Comparison of ENCODE assay signal across 2 cellular contexts in genomic region chr19:7852851-7853759, GRCh38.
TF ChIP-seq lines count a peak whose summit lies in the region.

No MANE protein-coding gene starts in this region.

TF ChIP-seq in HEK293T, 16 proteins besides CTCF, POLR2A, EP300 and RAD21:
- no peak for TF ChIP-seq LEF1 (IDR thresholded peaks at IDR 0.05; ENCODE audit: borderline replicate concordance)
- TF ChIP-seq SUZ12 (IDR thresholded peaks at IDR 0.05) = no peak
- TF ChIP-seq L3MBTL2 (conservative IDR thresholded peaks at IDR 0.05) = no peak
- no peak for TF ChIP-seq SP1 (IDR thresholded peaks at IDR 0.05)
- no peak for TF ChIP-seq BHLHE40 (IDR thresholded peaks at IDR 0.05; ENCODE audit: borderline replicate concordance)
- TF ChIP-seq NFRKB (IDR thresholded peaks at IDR 0.05) = no peak
- TF ChIP-seq CTBP1 (IDR thresholded peaks at IDR 0.05; ENCODE audit: borderline replicate concordance) = no peak
- no peak for TF ChIP-seq HDGF (IDR thresholded peaks at IDR 0.05; ENCODE audit: borderline replicate concordance)
- no peak for TF ChIP-seq FOXM1 (IDR thresholded peaks at IDR 0.05; ENCODE audit: borderline replicate concordance)
- TF ChIP-seq TARDBP (IDR thresholded peaks at IDR 0.05) = no peak
- TF ChIP-seq ARNT (IDR thresholded peaks at IDR 0.05) = no peak
- TF ChIP-seq, protein P1, sequence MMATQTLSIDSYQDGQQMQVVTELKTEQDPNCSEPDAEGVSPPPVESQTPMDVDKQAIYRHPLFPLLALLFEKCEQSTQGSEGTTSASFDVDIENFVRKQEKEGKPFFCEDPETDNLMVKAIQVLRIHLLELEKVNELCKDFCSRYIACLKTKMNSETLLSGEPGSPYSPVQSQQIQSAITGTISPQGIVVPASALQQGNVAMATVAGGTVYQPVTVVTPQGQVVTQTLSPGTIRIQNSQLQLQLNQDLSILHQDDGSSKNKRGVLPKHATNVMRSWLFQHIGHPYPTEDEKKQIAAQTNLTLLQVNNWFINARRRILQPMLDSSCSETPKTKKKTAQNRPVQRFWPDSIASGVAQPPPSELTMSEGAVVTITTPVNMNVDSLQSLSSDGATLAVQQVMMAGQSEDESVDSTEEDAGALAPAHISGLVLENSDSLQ (IDR thresholded peaks at IDR 0.05) = no peak
- no peak for TF ChIP-seq FOXK2 (IDR thresholded peaks at IDR 0.05)
- TF ChIP-seq FOXA1 (IDR thresholded peaks at IDR 0.05) = no peak
- TF ChIP-seq ELF4 (IDR thresholded peaks at IDR 0.05) = no peak
- TF ChIP-seq ZNF384 (IDR thresholded peaks at IDR 0.05) = no peak
TF ChIP-seq in HEK293T: peak in this region for 0.

TF ChIP-seq in H1, 55 proteins besides CTCF, POLR2A, EP300 and RAD21 (continues in another document):
- TF ChIP-seq KDM5A (IDR thresholded peaks at IDR 0.05; ENCODE audit: low read length) (no peak), SP1 (IDR thresholded peaks at IDR 0.05; ENCODE audit: low read depth, low read length) (no peak), CEBPB (IDR thresholded peaks at IDR 0.05; ENCODE audit: low read depth, low read length) (no peak), EZH2 (IDR thresholded peaks at IDR 0.05; ENCODE audit: low read depth, low read length, severe bottlenecking) (no peak), POU5F1 (IDR thresholded peaks at IDR 0.05; ENCODE audit: low read depth, low read length) (no peak), BACH1 (IDR thresholded peaks at IDR 0.05; ENCODE audit: low read length) (no peak), PHF8 (conservative IDR thresholded peaks at IDR 0.05; ENCODE audit: low read depth, low read length) (no peak), ATF2 (IDR thresholded peaks at IDR 0.05; ENCODE audit: low read length) (no peak), RFX5 (IDR thresholded peaks at IDR 0.05; ENCODE audit: borderline replicate concordance, low read depth, low read length) (no peak), CBX5 (IDR thresholded peaks at IDR 0.05; ENCODE audit: low read depth, low read length) (no peak), EGR1 (IDR thresholded peaks at IDR 0.05; ENCODE audit: borderline replicate concordance, low read depth, low read length) (peak; percentile 84; the same call in 1 of the 2 replicates), POLR2AphosphoS5 (IDR thresholded peaks at IDR 0.05; ENCODE audit: low read depth, low read length) (no peak), RBBP5 (IDR thresholded peaks at IDR 0.05; ENCODE audit: borderline replicate concordance, low read depth, low read length) (no peak), TBP (IDR thresholded peaks at IDR 0.05; ENCODE audit: low read depth, low read length) (no peak; the same call in 1 of the 2 replicates), USF2 (IDR thresholded peaks at IDR 0.05; ENCODE audit: low read length) (no peak), SUZ12 (IDR thresholded peaks at IDR 0.05; ENCODE audit: low read length) (no peak), KDM4A (IDR thresholded peaks at IDR 0.05; ENCODE audit: low read depth, low read length, severe bottlenecking) (no peak), JUND (IDR thresholded peaks at IDR 0.05; ENCODE audit: low read length) (no peak), TEAD4 (IDR thresholded peaks at IDR 0.05; ENCODE audit: low read depth, low read length) (no peak), HDAC2 (IDR thresholded peaks at IDR 0.05; ENCODE audit: borderline replicate concordance in 1 of 2, low read depth in 2 of 2, low read length in 2 of 2) (0 out of 4 replicates have a peak, but pooled peaks of 1 of the 2 experiments have one; percentile 26), KDM1A (IDR thresholded peaks at IDR 0.05; ENCODE audit: borderline replicate concordance, low read length) (no peak), RNF2 (IDR thresholded peaks at IDR 0.05; ENCODE audit: borderline replicate concordance, low read depth, low read length, missing control alignments, poor library complexity, severe bottlenecking) (no peak), CREB1 (IDR thresholded peaks at IDR 0.05) (peak; percentile 52; the same call in 1 of the 2 replicates), SRF (IDR thresholded peaks at IDR 0.05; ENCODE audit: low read depth, low read length) (no peak), SAP30 (IDR thresholded peaks at IDR 0.05; ENCODE audit: insufficient read depth, insufficient replicate concordance, low read length) (no peak), RXRA (IDR thresholded peaks at IDR 0.05; ENCODE audit: insufficient read depth, low read depth, low read length) (no peak), TAF7 (optimal IDR thresholded peaks at IDR 0.05; ENCODE audit: borderline replicate concordance, low read depth, low read length) (no peak), FOSL1 (IDR thresholded peaks at IDR 0.05; ENCODE audit: insufficient read depth, low read depth, low read length) (no peak), SP2 (IDR thresholded peaks at IDR 0.05; ENCODE audit: low read length) (no peak), YY1 (IDR thresholded peaks at IDR 0.05; ENCODE audit: low read depth, low read length) (no peak), BCL11A (IDR thresholded peaks at IDR 0.05; ENCODE audit: low read depth in 2 of 2, low read length in 2 of 2) (no peak), SIX5 (IDR thresholded peaks at IDR 0.05; ENCODE audit: low read depth, low read length) (no peak), TAF1 (IDR thresholded peaks at IDR 0.05; ENCODE audit: low read depth, low read length) (no peak), GABPA (IDR thresholded peaks at IDR 0.05; ENCODE audit: borderline replicate concordance, insufficient read depth, low read length) (no peak), SIN3A (conservative IDR thresholded peaks at IDR 0.05 in 1 of 2, IDR thresholded peaks at IDR 0.05 in 1 of 2; ENCODE audit: low read depth in 1 of 2, low read length in 2 of 2) (peak; percentile 83 to 95; a peak in 2 of 4 replicates), HDAC6 (IDR thresholded peaks at IDR 0.05; ENCODE audit: low read depth, low read length) (no peak), NANOG (IDR thresholded peaks at IDR 0.05; ENCODE audit: insufficient read depth, low read depth, low read length, poor library complexity, severe bottlenecking) (no peak), BRCA1 (IDR thresholded peaks at IDR 0.05; ENCODE audit: low read depth, low read length) (no peak), ZNF274 (IDR thresholded peaks at IDR 0.05; ENCODE audit: borderline replicate concordance, extremely low read depth, low read length) (no peak), SIRT6 (IDR thresholded peaks at IDR 0.05; ENCODE audit: low read length) (no peak), NRF1 (IDR thresholded peaks at IDR 0.05; ENCODE audit: low read depth, low read length) (no peak), CTBP2 (IDR thresholded peaks at IDR 0.05; ENCODE audit: borderline replicate concordance, insufficient read depth, insufficient read length, low read length) (peak; percentile 58), CBX8 (IDR thresholded peaks at IDR 0.05; ENCODE audit: borderline replicate concordance, low read depth, low read length) (no peak), SP4 (IDR thresholded peaks at IDR 0.05; ENCODE audit: low read length) (peak; percentile 68; the same call in 1 of the 2 replicates), MAFK (IDR thresholded peaks at IDR 0.05; ENCODE audit: low read depth, low read length) (no peak), CHD2 (IDR thresholded peaks at IDR 0.05; ENCODE audit: low read length) (no peak), CHD1 (IDR thresholded peaks at IDR 0.05; ENCODE audit: low read depth, low read length) (no peak), ASH2L (IDR thresholded peaks at IDR 0.05; ENCODE audit: low read length) (no peak)
- TF ChIP-seq, protein P2, sequence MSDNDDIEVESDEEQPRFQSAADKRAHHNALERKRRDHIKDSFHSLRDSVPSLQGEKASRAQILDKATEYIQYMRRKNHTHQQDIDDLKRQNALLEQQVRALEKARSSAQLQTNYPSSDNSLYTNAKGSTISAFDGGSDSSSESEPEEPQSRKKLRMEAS (IDR thresholded peaks at IDR 0.05) = peak; percentile 75; the same call in 1 of the 2 replicates
- TF ChIP-seq, protein P3, sequence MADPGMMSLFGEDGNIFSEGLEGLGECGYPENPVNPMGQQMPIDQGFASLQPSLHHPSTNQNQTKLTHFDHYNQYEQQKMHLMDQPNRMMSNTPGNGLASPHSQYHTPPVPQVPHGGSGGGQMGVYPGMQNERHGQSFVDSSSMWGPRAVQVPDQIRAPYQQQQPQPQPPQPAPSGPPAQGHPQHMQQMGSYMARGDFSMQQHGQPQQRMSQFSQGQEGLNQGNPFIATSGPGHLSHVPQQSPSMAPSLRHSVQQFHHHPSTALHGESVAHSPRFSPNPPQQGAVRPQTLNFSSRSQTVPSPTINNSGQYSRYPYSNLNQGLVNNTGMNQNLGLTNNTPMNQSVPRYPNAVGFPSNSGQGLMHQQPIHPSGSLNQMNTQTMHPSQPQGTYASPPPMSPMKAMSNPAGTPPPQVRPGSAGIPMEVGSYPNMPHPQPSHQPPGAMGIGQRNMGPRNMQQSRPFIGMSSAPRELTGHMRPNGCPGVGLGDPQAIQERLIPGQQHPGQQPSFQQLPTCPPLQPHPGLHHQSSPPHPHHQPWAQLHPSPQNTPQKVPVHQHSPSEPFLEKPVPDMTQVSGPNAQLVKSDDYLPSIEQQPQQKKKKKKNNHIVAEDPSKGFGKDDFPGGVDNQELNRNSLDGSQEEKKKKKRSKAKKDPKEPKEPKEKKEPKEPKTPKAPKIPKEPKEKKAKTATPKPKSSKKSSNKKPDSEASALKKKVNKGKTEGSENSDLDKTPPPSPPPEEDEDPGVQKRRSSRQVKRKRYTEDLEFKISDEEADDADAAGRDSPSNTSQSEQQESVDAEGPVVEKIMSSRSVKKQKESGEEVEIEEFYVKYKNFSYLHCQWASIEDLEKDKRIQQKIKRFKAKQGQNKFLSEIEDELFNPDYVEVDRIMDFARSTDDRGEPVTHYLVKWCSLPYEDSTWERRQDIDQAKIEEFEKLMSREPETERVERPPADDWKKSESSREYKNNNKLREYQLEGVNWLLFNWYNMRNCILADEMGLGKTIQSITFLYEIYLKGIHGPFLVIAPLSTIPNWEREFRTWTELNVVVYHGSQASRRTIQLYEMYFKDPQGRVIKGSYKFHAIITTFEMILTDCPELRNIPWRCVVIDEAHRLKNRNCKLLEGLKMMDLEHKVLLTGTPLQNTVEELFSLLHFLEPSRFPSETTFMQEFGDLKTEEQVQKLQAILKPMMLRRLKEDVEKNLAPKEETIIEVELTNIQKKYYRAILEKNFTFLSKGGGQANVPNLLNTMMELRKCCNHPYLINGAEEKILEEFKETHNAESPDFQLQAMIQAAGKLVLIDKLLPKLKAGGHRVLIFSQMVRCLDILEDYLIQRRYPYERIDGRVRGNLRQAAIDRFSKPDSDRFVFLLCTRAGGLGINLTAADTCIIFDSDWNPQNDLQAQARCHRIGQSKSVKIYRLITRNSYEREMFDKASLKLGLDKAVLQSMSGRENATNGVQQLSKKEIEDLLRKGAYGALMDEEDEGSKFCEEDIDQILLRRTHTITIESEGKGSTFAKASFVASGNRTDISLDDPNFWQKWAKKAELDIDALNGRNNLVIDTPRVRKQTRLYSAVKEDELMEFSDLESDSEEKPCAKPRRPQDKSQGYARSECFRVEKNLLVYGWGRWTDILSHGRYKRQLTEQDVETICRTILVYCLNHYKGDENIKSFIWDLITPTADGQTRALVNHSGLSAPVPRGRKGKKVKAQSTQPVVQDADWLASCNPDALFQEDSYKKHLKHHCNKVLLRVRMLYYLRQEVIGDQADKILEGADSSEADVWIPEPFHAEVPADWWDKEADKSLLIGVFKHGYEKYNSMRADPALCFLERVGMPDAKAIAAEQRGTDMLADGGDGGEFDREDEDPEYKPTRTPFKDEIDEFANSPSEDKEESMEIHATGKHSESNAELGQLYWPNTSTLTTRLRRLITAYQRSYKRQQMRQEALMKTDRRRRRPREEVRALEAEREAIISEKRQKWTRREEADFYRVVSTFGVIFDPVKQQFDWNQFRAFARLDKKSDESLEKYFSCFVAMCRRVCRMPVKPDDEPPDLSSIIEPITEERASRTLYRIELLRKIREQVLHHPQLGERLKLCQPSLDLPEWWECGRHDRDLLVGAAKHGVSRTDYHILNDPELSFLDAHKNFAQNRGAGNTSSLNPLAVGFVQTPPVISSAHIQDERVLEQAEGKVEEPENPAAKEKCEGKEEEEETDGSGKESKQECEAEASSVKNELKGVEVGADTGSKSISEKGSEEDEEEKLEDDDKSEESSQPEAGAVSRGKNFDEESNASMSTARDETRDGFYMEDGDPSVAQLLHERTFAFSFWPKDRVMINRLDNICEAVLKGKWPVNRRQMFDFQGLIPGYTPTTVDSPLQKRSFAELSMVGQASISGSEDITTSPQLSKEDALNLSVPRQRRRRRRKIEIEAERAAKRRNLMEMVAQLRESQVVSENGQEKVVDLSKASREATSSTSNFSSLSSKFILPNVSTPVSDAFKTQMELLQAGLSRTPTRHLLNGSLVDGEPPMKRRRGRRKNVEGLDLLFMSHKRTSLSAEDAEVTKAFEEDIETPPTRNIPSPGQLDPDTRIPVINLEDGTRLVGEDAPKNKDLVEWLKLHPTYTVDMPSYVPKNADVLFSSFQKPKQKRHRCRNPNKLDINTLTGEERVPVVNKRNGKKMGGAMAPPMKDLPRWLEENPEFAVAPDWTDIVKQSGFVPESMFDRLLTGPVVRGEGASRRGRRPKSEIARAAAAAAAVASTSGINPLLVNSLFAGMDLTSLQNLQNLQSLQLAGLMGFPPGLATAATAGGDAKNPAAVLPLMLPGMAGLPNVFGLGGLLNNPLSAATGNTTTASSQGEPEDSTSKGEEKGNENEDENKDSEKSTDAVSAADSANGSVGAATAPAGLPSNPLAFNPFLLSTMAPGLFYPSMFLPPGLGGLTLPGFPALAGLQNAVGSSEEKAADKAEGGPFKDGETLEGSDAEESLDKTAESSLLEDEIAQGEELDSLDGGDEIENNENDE (IDR thresholded peaks at IDR 0.05; ENCODE audit: insufficient replicate concordance, low read length) = no peak
- TF ChIP-seq, protein P4, sequence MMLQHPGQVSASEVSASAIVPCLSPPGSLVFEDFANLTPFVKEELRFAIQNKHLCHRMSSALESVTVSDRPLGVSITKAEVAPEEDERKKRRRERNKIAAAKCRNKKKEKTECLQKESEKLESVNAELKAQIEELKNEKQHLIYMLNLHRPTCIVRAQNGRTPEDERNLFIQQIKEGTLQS (IDR thresholded peaks at IDR 0.05; ENCODE audit: insufficient read depth, low read depth, low read length) = no peak
- TF ChIP-seq, protein P5, sequence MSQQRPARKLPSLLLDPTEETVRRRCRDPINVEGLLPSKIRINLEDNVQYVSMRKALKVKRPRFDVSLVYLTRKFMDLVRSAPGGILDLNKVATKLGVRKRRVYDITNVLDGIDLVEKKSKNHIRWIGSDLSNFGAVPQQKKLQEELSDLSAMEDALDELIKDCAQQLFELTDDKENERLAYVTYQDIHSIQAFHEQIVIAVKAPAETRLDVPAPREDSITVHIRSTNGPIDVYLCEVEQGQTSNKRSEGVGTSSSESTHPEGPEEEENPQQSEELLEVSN (IDR thresholded peaks at IDR 0.05) = peak; percentile 60
